1 cellular context compared by ENCODE assay signal in genomic region chr1:62571517-62571916, GRCh38. TPM values are rescaled to one million over a fixed set of nuclear protein-coding genes. Genes with fewer than 3 reads are reported as not detected.
"Had no signal": no experiment of that assay in that cellular context is flagged by ENCODE, and none has a peak within 500 bp of the region (broad histone marks: within the 10 kb centered on the region; RNA-seq: fewer than 3 reads in every experiment).

No MANE protein-coding gene starts in this region.

RNA-seq across cellular contexts. Expression of gene ANGPTL3, which starts 25.8 kb away (rescaled TPM):
- total RNA-seq: G401 had no signal
